Comparison of ENCODE assay signal across 8 cellular contexts in the genomic region with DNA sequence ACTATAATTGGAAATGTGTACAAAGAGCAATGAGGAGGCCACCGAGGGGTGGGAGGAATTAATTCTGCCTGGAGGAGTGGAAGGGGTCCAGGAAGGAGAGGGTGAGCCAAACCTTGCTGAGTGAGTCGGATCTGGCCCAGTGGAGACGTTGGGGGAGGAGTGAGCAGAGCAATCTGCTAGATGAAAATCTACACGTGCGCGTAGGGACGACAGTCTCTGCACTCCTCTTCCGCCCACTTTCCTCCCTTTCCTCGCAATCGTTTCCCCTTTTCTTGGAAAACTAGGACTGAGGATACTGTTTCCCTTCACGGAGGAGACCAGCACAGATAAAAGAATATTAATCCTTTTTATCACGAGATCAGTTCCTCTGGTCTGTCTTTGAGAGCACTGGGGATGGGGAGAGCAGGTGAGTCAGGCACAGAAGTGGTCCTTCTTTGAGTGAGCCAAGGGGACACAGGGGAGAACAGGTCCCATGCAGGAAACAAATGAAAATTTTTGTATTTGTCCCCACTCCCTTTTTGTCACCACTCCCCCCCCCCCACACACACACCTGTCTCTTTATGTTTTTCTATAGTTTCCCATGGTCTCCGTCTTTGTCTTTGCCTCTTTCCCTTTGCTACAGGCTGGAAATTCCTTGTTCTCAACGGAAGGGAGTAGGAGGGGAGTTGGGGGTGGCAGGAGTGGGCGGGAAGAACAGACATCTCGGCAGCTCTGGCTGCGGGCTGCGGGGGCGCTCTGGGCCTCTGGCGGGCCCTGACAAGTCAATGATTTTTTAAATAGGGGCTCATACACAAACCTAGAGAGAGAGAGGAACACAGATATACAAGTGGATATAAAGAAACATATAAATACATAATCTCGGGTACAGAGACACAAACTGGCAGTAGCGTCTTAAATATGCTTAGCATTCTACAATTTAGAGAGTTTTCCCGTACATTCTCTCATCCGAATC. TPM values are rescaled to one million over a fixed set of nuclear protein-coding genes. Genes with fewer than 3 reads are reported as not detected.
A peak's percentile ranks its signal among the peaks of the same experiment; 100 is the strongest.
DNase-seq lines count a peak whose midpoint lies in the region; ATAC-seq and TF ChIP-seq lines count a peak whose summit lies in the region.

No MANE protein-coding gene starts in this region.

- H3K4me3 Mint-ChIP-seq in glutamatergic neuron (ENCODE audit: unreplicated experiment): peak overlapping the region; percentile 90

- H3K9me3 ChIP-seq in OCI-LY3 (ENCODE audit: insufficient read depth, low read length): no peaks in the 10 kb centered on the region
- H3K9me3 ChIP-seq in parathyroid adenoma (ENCODE audit: control insufficient read depth, low read length): no peaks in the 10 kb centered on the region

- no peaks in the 10 kb centered on the region for H3K36me3 Mint-ChIP-seq in glutamatergic neuron (ENCODE audit: unreplicated experiment)

- H3K27ac ChIP-seq in OCI-LY3 (ENCODE audit: low read length): peak overlapping the region; percentile 70
- H3K27ac ChIP-seq in parathyroid adenoma: peak overlapping the region; percentile 99

- peak overlapping the region; percentile 79 for H3K4me3 ChIP-seq in AG04449 (ENCODE audit: low read depth, low read length)
- H3K4me3 ChIP-seq in OCI-LY3 (ENCODE audit: low read length): peak overlapping the region; percentile 95
- peak overlapping the region; percentile 83 for H3K4me3 ChIP-seq in parathyroid adenoma (ENCODE audit: low read depth, low read length)

- no peaks in the 10 kb centered on the region for H3K79me2 ChIP-seq in OCI-LY3 (ENCODE audit: low read length)
- peaks cover 8% of the 10 kb centered on the region for H3K79me2 ChIP-seq in parathyroid adenoma

- H3K27ac Mint-ChIP-seq in glutamatergic neuron (ENCODE audit: unreplicated experiment): peak overlapping the region; percentile 53

- H2AFZ ChIP-seq in OCI-LY3 (ENCODE audit: low read depth, low read length) (peak overlapping the region; percentile 67), parathyroid adenoma (peak overlapping the region; percentile 85)

- ATAC-seq in GM18505 (IDR thresholded peaks at IDR 0.05; ENCODE audit: unreplicated experiment): no peak
- ATAC-seq in omental fat pad (ENCODE audit: low FRiP score): no peak

- H3K9ac ChIP-seq in OCI-LY3 (ENCODE audit: low read length) (peak overlapping the region; percentile 96), parathyroid adenoma (peak overlapping the region; percentile 85)

- H3K4me1 ChIP-seq in OCI-LY3 (ENCODE audit: low read length): peaks cover 17% of the 10 kb centered on the region
- H3K4me1 ChIP-seq in parathyroid adenoma: peaks cover 25% of the 10 kb centered on the region

- H3K36me3 ChIP-seq in OCI-LY3 (replicated peaks; ENCODE audit: low read depth, low read length): no peaks in the 10 kb centered on the region
- no peaks in the 10 kb centered on the region for H3K36me3 ChIP-seq in parathyroid adenoma (ENCODE audit: control insufficient read depth, insufficient read depth, low read length)

- H3K27me3 ChIP-seq in OCI-LY3 (ENCODE audit: low read depth, low read length) (no peaks in the 10 kb centered on the region), parathyroid adenoma (ENCODE audit: control insufficient read depth, insufficient read depth, low read length) (no peaks in the 10 kb centered on the region)

- H4K20me1 ChIP-seq in OCI-LY3 (ENCODE audit: insufficient read depth, low read length): no peaks in the 10 kb centered on the region

- H3K27me3 Mint-ChIP-seq in glutamatergic neuron (ENCODE audit: unreplicated experiment): peaks cover 20% of the 10 kb centered on the region

- peaks cover 7% of the 10 kb centered on the region for H3K9me3 Mint-ChIP-seq in glutamatergic neuron (ENCODE audit: unreplicated experiment)

- TF ChIP-seq POLR2A in GM18505 (IDR thresholded peaks at IDR 0.05; ENCODE audit: borderline replicate concordance, extremely low read depth, insufficient read depth, insufficient read length): peak; percentile 4

- DNase-seq in AG04449 (ENCODE audit: low read depth, low spot score): no peak
- peak; percentile 62 for DNase-seq in activated naive CD4-positive, alpha-beta T cell treated with anti-CD3 and anti-CD28 coated beads, Interleukin-2, amount 50 U/mL, for 16 hours
- DNase-seq in glutamatergic neuron: no peak
- no peak for DNase-seq in omental fat pad (ENCODE audit: low spot score)
- DNase-seq in T1000 (lab: John Stamatoyannopoulos, UW): no peak

- H3K4me1 Mint-ChIP-seq in glutamatergic neuron (ENCODE audit: low read depth, unreplicated experiment): peaks cover 17% of the 10 kb centered on the region

- CTCF ChIA-PET in AG04449 (lab: Yijun Ruan, JAX): interaction anchor here (0.9 to 16.5 kb wide), 5 partner anchors 16 to 38 kb away, joined by 3 to 218 read pairs (median 23); partner anchors contain the start of gene STAT6

- POLR2A ChIA-PET in AG04449 (lab: Yijun Ruan, JAX): interaction anchor here (3.7 to 5.0 kb wide), 2 partner anchors 7 to 25 kb away, joined by 35 to 81 read pairs; partner anchors contain the start of genes NEMP1 and STAT6

- peak; percentile 44 for TF ChIP-seq CTCF in AG04449 (IDR thresholded peaks at IDR 0.05; ENCODE audit: insufficient read depth, low read length, missing control alignments)
- peak; percentile 56 for TF ChIP-seq CTCF in OCI-LY3 (IDR thresholded peaks at IDR 0.05; ENCODE audit: low read depth, low read length)
- TF ChIP-seq CTCF in glutamatergic neuron (IDR thresholded peaks at IDR 0.05; ENCODE audit: partially characterized antibody, unreplicated experiment): no peak
- TF ChIP-seq CTCF in parathyroid adenoma (IDR thresholded peaks at IDR 0.05): peak; percentile 57
- TF ChIP-seq CTCF in omental fat pad (IDR thresholded peaks at IDR 0.05): no peak

- H3K4me2 ChIP-seq in OCI-LY3 (ENCODE audit: low read length) (peak overlapping the region; percentile 90), parathyroid adenoma (ENCODE audit: low read length) (peak overlapping the region; percentile 92)

RNA-seq across cellular contexts. Expression of gene NAB2, which starts 2.6 kb away (rescaled TPM):
- total RNA-seq in glutamatergic neuron (ENCODE audit: unreplicated experiment) (20.0 TPM), omental fat pad (10 to 100 TPM; 15.1 to 24.7 (median 18.1) TPM)

RNA-seq across cellular contexts. Expression of gene NEMP1, which starts 7.7 kb away (rescaled TPM):
- total RNA-seq in glutamatergic neuron (ENCODE audit: unreplicated experiment): 11.5 TPM
- 1 to 10 TPM; 4.6 to 9.8 (median 5.9) TPM for total RNA-seq in omental fat pad

RNA-seq across cellular contexts. Expression of gene STAT6, which starts 24.9 kb away (rescaled TPM):
- total RNA-seq in glutamatergic neuron (ENCODE audit: unreplicated experiment): 34.4 TPM
- total RNA-seq in omental fat pad: 100 to 1,000 TPM; 112 to 234 (median 124) TPM

RNA-seq across cellular contexts. Expression of gene MYO1A, which starts 36.3 kb away (rescaled TPM):
- total RNA-seq in glutamatergic neuron (ENCODE audit: unreplicated experiment) (0.64 TPM), omental fat pad (under 1 TPM in 3 of 4 donors, not detected in 1; 0.25 to 0.74 (median 0.32) TPM)

RNA-seq across cellular contexts. Expression of gene LRP1, which starts 42.0 kb away (rescaled TPM):
- 125 TPM for total RNA-seq in glutamatergic neuron (ENCODE audit: unreplicated experiment)
- 100 to 1,000 TPM; 312 to 592 (median 571) TPM for total RNA-seq in omental fat pad

Comparison
In these comparisons a context has a peak if more than half of its experiments do, and no peak if none do; other contexts are left out.
1. CTCF ChIP-seq: peak in AG04449 (single experiment), OCI-LY3 (single experiment) and parathyroid adenoma (single experiment); none in glutamatergic neuron (single experiment) and omental fat pad (0 of 3).
2. Peak in every context shown above with its lines, with median percentiles within 50 percentile points of each other: H3K4me3 ChIP-seq.